Comparison of ENCODE assay signal across 10 cellular contexts in the genomic region with DNA sequence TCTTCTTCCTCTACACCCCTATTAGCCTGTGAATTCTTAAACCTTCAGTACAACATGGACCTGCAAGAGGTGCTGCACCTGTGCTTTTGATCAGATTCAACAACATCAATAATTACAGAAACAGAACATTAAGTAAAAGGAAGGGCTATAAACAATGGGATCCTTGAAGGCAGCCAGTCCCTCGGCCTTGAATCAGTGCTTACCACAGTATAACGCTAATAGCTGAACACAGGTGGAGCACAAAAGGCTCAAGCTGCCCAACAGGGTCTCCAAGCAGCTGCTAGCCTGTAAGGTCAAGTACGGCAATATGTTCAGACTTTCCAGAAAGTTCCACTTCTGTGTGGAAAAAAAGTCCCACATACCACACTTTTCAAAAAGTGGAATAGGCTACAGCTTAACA.
DNase-seq lines count a peak whose midpoint lies in the region; ATAC-seq and TF ChIP-seq lines count a peak whose summit lies in the region.
"Had no signal": no experiment of that assay in that cellular context is flagged by ENCODE, and none has a peak within 500 bp of the region (broad histone marks: within the 10 kb centered on the region; RNA-seq: fewer than 3 reads in every experiment).

No MANE protein-coding gene starts in this region.

- H3K27me3 ChIP-seq in DND-41 (ENCODE audit: insufficient read depth, low read length, poor library complexity) = no peaks in the 10 kb centered on the region

- H3K4me3 ChIP-seq in DND-41 (ENCODE audit: low read depth in 1 of 2, low read length in 2 of 2) = peak overlapping the region in 1 of 2 experiments; percentile 26; a peak in 2 of 4 replicates
- H3K4me3 ChIP-seq in OCI-LY7 (ENCODE audit: low read depth, low read length, poor library complexity, severe bottlenecking) = no peak overlapping the region

- no peaks in the 10 kb centered on the region for H3K79me2 ChIP-seq in DND-41 (ENCODE audit: insufficient read depth, low read length)
- H3K79me2 ChIP-seq in OCI-LY7 (ENCODE audit: insufficient read depth, low read depth, low read length) = no peaks in the 10 kb centered on the region

- TF ChIP-seq CTCF in DND-41 (IDR thresholded peaks at IDR 0.05; ENCODE audit: borderline replicate concordance, extremely low read depth, low read length, poor library complexity, severe bottlenecking) (no peak), OCI-LY7 (conservative IDR thresholded peaks at IDR 0.05; ENCODE audit: low read length) (no peak)

- no peak overlapping the region for H2AFZ ChIP-seq in DND-41 (ENCODE audit: low read depth, low read length)
- H2AFZ ChIP-seq in OCI-LY7 (ENCODE audit: low read length) = 0 out of 2 replicates have a peak overlapping the region, but pooled peaks have one; percentile 8

- ATAC-seq in DND-41 (ENCODE audit: insufficient read depth, low read depth) = peak; percentile 41
- peak; percentile 32 for ATAC-seq in GM21717 (IDR thresholded peaks at IDR 0.05; ENCODE audit: unreplicated experiment)
- ATAC-seq in HG02588 (IDR thresholded peaks at IDR 0.05; ENCODE audit: unreplicated experiment) = no peak

- H3K4me2 ChIP-seq in DND-41 (ENCODE audit: insufficient read depth, low read length) (peak overlapping the region; percentile 59), OCI-LY7 (ENCODE audit: low read length) (no peak overlapping the region)

- peaks cover 2% of the 10 kb centered on the region for H3K9me3 ChIP-seq in DND-41 (ENCODE audit: insufficient read depth, low read length, severe bottlenecking)
- no peaks in the 10 kb centered on the region for H3K9me3 ChIP-seq in OCI-LY7 (ENCODE audit: low read length)

- DNase-seq in DND-41 = peak; percentile 64
- no peak for DNase-seq in OCI-LY7 (ENCODE audit: low spot score)
- DNase-seq in left kidney (ENCODE audit: low read depth, low spot score) = peak; percentile 26
- DNase-seq in NCI-H524 (lab: John Stamatoyannopoulos, UW) = no peak
- DNase-seq in NOMO-1 treated with dmso at 0.1 percent for 144 hours (lab: John Stamatoyannopoulos, UW; ENCODE audit: unreplicated experiment) = no peak
- DNase-seq in iPS-NIHi11 (ENCODE audit: low spot score) = no peak
- DNase-seq: amygdala, SHP77 treated with DMSO at 0.1 percent for 48 hours had no signal

- peak overlapping the region; percentile 96 for H3K27ac ChIP-seq in DND-41 (ENCODE audit: low read length)
- H3K27ac ChIP-seq in OCI-LY7 (ENCODE audit: low read depth, low read length, poor library complexity, severe bottlenecking) = no peak overlapping the region

- H3K4me1 ChIP-seq in DND-41 (ENCODE audit: insufficient read depth, low read length) = peaks cover 71% of the 10 kb centered on the region
- H3K4me1 ChIP-seq in OCI-LY7 (ENCODE audit: insufficient read depth, low read length, poor library complexity, severe bottlenecking) = no peaks in the 10 kb centered on the region

- POLR2A ChIA-PET in OCI-LY7 (lab: Charles Lee) = interaction anchor here (1.4 kb wide), 1 partner anchor 13 kb away, joined by 3 read pairs; no protein-coding TSS in a partner anchor

- H4K20me1 ChIP-seq in DND-41 (ENCODE audit: insufficient read depth, low read length) (no peaks in the 10 kb centered on the region), OCI-LY7 (ENCODE audit: insufficient read depth, low read length) (no peaks in the 10 kb centered on the region)

- intact Hi-C loops in OCI-LY7 (cut with micrococcal nuclease; ENCODE audit: unreplicated experiment) = no loop called here

- peak overlapping the region; percentile 56 for H3K9ac ChIP-seq in DND-41 (ENCODE audit: low read depth, low read length)

- no TSS peak for BruUV-seq in OCI-LY7 (replicated peaks; lab: Mats Ljungman, UMichigan)

- CTCF ChIA-PET in OCI-LY7 (lab: Charles Lee; ENCODE audit: unreplicated experiment) = no interaction called here

- H3K9me2 ChIP-seq in OCI-LY7 (ENCODE audit: insufficient read depth, low read length) = no peaks in the 10 kb centered on the region

- H3K36me3 ChIP-seq in DND-41 (ENCODE audit: insufficient read depth, low read length) (0 out of 2 replicates have a peak, but pooled peaks cover 2% of the 10 kb centered on the region), OCI-LY7 (ENCODE audit: insufficient read depth, low read length) (no peaks in the 10 kb centered on the region)

Comparison
In these comparisons a context has a peak if more than half of its experiments do, and no peak if none do; other contexts are left out.
1. DNase-seq: peak in DND-41 (single experiment) and left kidney (single experiment); none in OCI-LY7 (single experiment), NCI-H524 (0 of 2), NOMO-1 treated with dmso at 0.1 percent for 144 hours (single experiment) and iPS-NIHi11 (single experiment).